Comparison of ENCODE assay signal across 21 cellular contexts in genomic region chr12:116540617-116541152, GRCh38. TPM values are rescaled to one million over a fixed set of nuclear protein-coding genes. Genes with fewer than 3 reads are reported as not detected.
A peak's percentile ranks its signal among the peaks of the same experiment; 100 is the strongest.
DNase-seq lines count a peak whose midpoint lies in the region; ATAC-seq, FAIRE-seq and TF ChIP-seq lines count a peak whose summit lies in the region.
"Had no signal": no experiment of that assay in that cellular context is flagged by ENCODE, and none has a peak within 500 bp of the region (broad histone marks: within the 10 kb centered on the region; RNA-seq: fewer than 3 reads in every experiment).

No MANE protein-coding gene starts in this region.

- H3K9me3 Mint-ChIP-seq in WTC11, result no peaks in the 10 kb centered on the region
- H3K9me3 Mint-ChIP-seq: activated CD4-positive, alpha-beta T cell treated with anti-CD3 and anti-CD28 coated beads, Interleukin-2, amount 10 ng/mL, durations not matched to agents 7 days and 5 days; activated T-helper 17 cell treated with anti-CD3 and anti-CD28 coated beads, Interleukin-2, amount 50 U/mL, for 72 hours; T-helper 1 cell treated with Interleukin-12 subunit alpha and Interleukin-12 subunit beta and Interleukin-4 antibody, amounts not matched to agents 30 μg/mL and 1 μg/mL, for 36 hours had no signal

- no peaks in the 10 kb centered on the region for H3K9me3 ChIP-seq in HEK293 (ENCODE audit: control insufficient read depth, insufficient read depth, low read depth, low read length)
- H3K9me3 ChIP-seq in keratinocyte (ENCODE audit: control insufficient read depth, low read depth, low read length), result no peaks in the 10 kb centered on the region
- H3K9me3 ChIP-seq in suprapubic skin, result no peaks in the 10 kb centered on the region
- H3K9me3 ChIP-seq in ovary, result no peaks in the 10 kb centered on the region
- H3K9me3 ChIP-seq: sigmoid colon, SJCRH30, vagina had no signal

- TF ChIP-seq POLR2A in suprapubic skin (IDR thresholded peaks at IDR 0.05) (no peak), ovary (IDR thresholded peaks at IDR 0.05) (no peak)

- H3K4me1 ChIP-seq in HEK293 (ENCODE audit: control insufficient read depth, insufficient read depth, low read length) (no peaks in the 10 kb centered on the region; the same call in 1 of the 2 replicates), keratinocyte (ENCODE audit: control insufficient read depth, extremely low read depth, insufficient read depth, low read length) (peaks cover 32% of the 10 kb centered on the region), suprapubic skin (peaks cover 52% of the 10 kb centered on the region), ovary (ENCODE audit: insufficient read depth) (peaks cover 10% of the 10 kb centered on the region)
- H3K4me1 ChIP-seq: SJCRH30 had no signal

- no peaks in the 10 kb centered on the region for H3K9me1 ChIP-seq in keratinocyte (ENCODE audit: control insufficient read depth, extremely low read depth, insufficient read depth, low read length)

- CTCF ChIA-PET in HEK293 (lab: Yijun Ruan, JAX), result no interaction called here
- CTCF ChIA-PET in WTC11 (lab: Charles Lee), result no interaction called here

- no peaks in the 10 kb centered on the region for H3K79me2 ChIP-seq in keratinocyte (ENCODE audit: control insufficient read depth, insufficient read depth, low read length)

- TF ChIP-seq CTCF in HEK293 (tag by site-specific recombination; IDR thresholded peaks at IDR 0.05), result no peak
- TF ChIP-seq CTCF in WTC11 (IDR thresholded peaks at IDR 0.05), result no peak
- no peak for TF ChIP-seq CTCF in keratinocyte (optimal IDR thresholded peaks at IDR 0.05 in 1 of 3, IDR thresholded peaks at IDR 0.05 in 1 of 3, conservative IDR thresholded peaks at IDR 0.05 in 1 of 3; ENCODE audit: extremely low read depth in 1 of 3, insufficient read depth in 2 of 3, low read length in 3 of 3)
- TF ChIP-seq CTCF in suprapubic skin (IDR thresholded peaks at IDR 0.05), result no peak
- no peak for TF ChIP-seq CTCF in ovary (IDR thresholded peaks at IDR 0.05)

- H3K27me3 ChIP-seq in keratinocyte (ENCODE audit: control insufficient read depth, extremely low read depth, insufficient read depth, low read length) (no peaks in the 10 kb centered on the region), suprapubic skin (no peaks in the 10 kb centered on the region), ovary (no peaks in the 10 kb centered on the region)
- H3K27me3 ChIP-seq: sigmoid colon, SJCRH30, vagina had no signal

- H3K4me3 ChIP-seq in HEK293 (ENCODE audit: low read depth, low read length) (no peak overlapping the region), keratinocyte (ENCODE audit: control insufficient read depth in 2 of 3, extremely low read depth in 1 of 3, insufficient read depth in 2 of 3, low read depth in 1 of 3, low read length in 3 of 3) (no peak overlapping the region), suprapubic skin (no peak overlapping the region), ovary (no peak overlapping the region)
- H3K4me3 ChIP-seq: PC-9, sigmoid colon, SJCRH30 had no signal

- no peaks in the 10 kb centered on the region for H4K20me1 ChIP-seq in keratinocyte (ENCODE audit: control insufficient read depth, extremely low read depth, insufficient read depth, low read length)

- no peaks in the 10 kb centered on the region for H3K27me3 Mint-ChIP-seq in WTC11 (ENCODE audit: low read depth)
- H3K27me3 Mint-ChIP-seq: activated CD4-positive, alpha-beta T cell treated with anti-CD3 and anti-CD28 coated beads, Interleukin-2, amount 10 ng/mL, durations not matched to agents 7 days and 5 days; activated naive CD8-positive, alpha-beta T cell; activated T-helper 17 cell treated with anti-CD3 and anti-CD28 coated beads, Interleukin-2, amount 50 U/mL, for 72 hours had no signal

- no peak for FAIRE-seq in keratinocyte (lab: Jason Lieb, UNC)
- FAIRE-seq: GM12892, GM19239 had no signal

- no peaks in the 10 kb centered on the region for H3K36me3 Mint-ChIP-seq in WTC11
- H3K36me3 Mint-ChIP-seq: activated naive CD8-positive, alpha-beta T cell; naive thymus-derived CD4-positive, alpha-beta T cell had no signal

- POLR2A ChIA-PET in HEK293 (lab: Yijun Ruan, JAX), result no interaction called here
- POLR2A ChIA-PET in WTC11 (lab: Charles Lee), result interaction anchor here (1.2 kb wide), 1 partner anchor 35 kb away, joined by 6 read pairs; no protein-coding TSS in a partner anchor

- H3K4me2 ChIP-seq in keratinocyte (ENCODE audit: control insufficient read depth, extremely low read depth, insufficient read depth, low read depth, low read length), result peak overlapping the region; percentile 50
- H3K4me2 ChIP-seq: PC-9 had no signal

- no peak for DNase-seq in WTC11 (ENCODE audit: low spot score)
- DNase-seq in keratinocyte (ENCODE audit: low read depth, low spot score), result no peak
- DNase-seq in suprapubic skin (ENCODE audit: low spot score in 2 of 2), result no peak
- DNase-seq in ovary, result no peak
- DNase-seq in stimulated activated CD8-positive, alpha-beta memory T cell treated with anti-CD3 and anti-CD28 coated beads, Interleukin-4, amount 100 ng/mL, for 48 hours, result no peak
- DNase-seq: activated CD4-positive, alpha-beta T cell treated with anti-CD3 and anti-CD28 coated beads, Interleukin-2, amount 10 ng/mL, durations not matched to agents 7 days and 5 days; AML-193; effector CD8-positive, alpha-beta T cell; naive thymus-derived CD4-positive, alpha-beta T cell; NCI-H1048; PC-9 had no signal

- no peak for ATAC-seq in WTC11
- ATAC-seq in HG03565 (IDR thresholded peaks at IDR 0.05; ENCODE audit: unreplicated experiment), result no peak
- ATAC-seq: activated T-helper 17 cell treated with anti-CD3 and anti-CD28 coated beads, Interleukin-2, amount 50 U/mL, for 72 hours; naive thymus-derived CD4-positive, alpha-beta T cell had no signal

- dilution Hi-C loops in keratinocyte (cut with MboI; ENCODE audit: extremely low pct_ligation_motif_present, low sequenced_read_pairs), result no loop called here

- WGBS in suprapubic skin, result 55% methylated on average over 5 of the region's 5 CpGs
- WGBS in ovary, 3 donors, result 43 to 48% (median 45%) methylated on average over 5 of the region's 5 CpGs

- H3K36me3 ChIP-seq in HEK293 (ENCODE audit: control insufficient read depth in 2 of 2, insufficient read depth in 1 of 2, low read length in 2 of 2) (no peaks in the 10 kb centered on the region), keratinocyte (ENCODE audit: control insufficient read depth in 2 of 2, extremely low read depth in 1 of 2, insufficient read depth in 2 of 2, low read length in 2 of 2) (peaks cover 0 to 3% of the 10 kb centered on the region in 2 experiments), suprapubic skin (no peaks in the 10 kb centered on the region), ovary (no peaks in the 10 kb centered on the region)
- H3K36me3 ChIP-seq: sigmoid colon, SJCRH30, vagina had no signal

- TF ChIP-seq EP300 in suprapubic skin (IDR thresholded peaks at IDR 0.05) (no peak), ovary (IDR thresholded peaks at IDR 0.05) (no peak)

- intact Hi-C loops in ovary (cut with DNase I), result no loop called here

- peaks cover 55% of the 10 kb centered on the region for H3K4me1 Mint-ChIP-seq in WTC11

- H3K27ac ChIP-seq in HEK293 (ENCODE audit: extremely low read depth, low read depth, low read length) (no peak overlapping the region), keratinocyte (ENCODE audit: control insufficient read depth, insufficient read depth, low read length) (no peak overlapping the region), suprapubic skin (peak overlapping the region; percentile 42), ovary (no peak overlapping the region)
- H3K27ac ChIP-seq: PC-9, SJCRH30, vagina had no signal

- H3K27ac Mint-ChIP-seq in WTC11, result peak overlapping the region; percentile 98
- H3K27ac Mint-ChIP-seq: activated CD4-positive, alpha-beta T cell treated with anti-CD3 and anti-CD28 coated beads, Interleukin-2, amount 10 ng/mL, durations not matched to agents 7 days and 5 days; activated naive CD8-positive, alpha-beta T cell; activated T-helper 17 cell treated with anti-CD3 and anti-CD28 coated beads, Interleukin-2, amount 50 U/mL, for 72 hours; naive thymus-derived CD4-positive, alpha-beta T cell; T-helper 1 cell treated with Interleukin-12 subunit alpha and Interleukin-12 subunit beta and Interleukin-4 antibody, amounts not matched to agents 30 μg/mL and 1 μg/mL, for 36 hours had no signal

- H3K4me3 Mint-ChIP-seq in WTC11, result no peak overlapping the region
- H3K4me3 Mint-ChIP-seq: activated CD4-positive, alpha-beta T cell treated with anti-CD3 and anti-CD28 coated beads, Interleukin-2, amount 10 ng/mL, durations not matched to agents 7 days and 5 days; activated naive CD8-positive, alpha-beta T cell; activated T-helper 17 cell treated with anti-CD3 and anti-CD28 coated beads, Interleukin-2, amount 50 U/mL, for 72 hours; naive thymus-derived CD4-positive, alpha-beta T cell; T-helper 1 cell treated with Interleukin-12 subunit alpha and Interleukin-12 subunit beta and Interleukin-4 antibody, amounts not matched to agents 30 μg/mL and 1 μg/mL, for 36 hours had no signal

- no peak overlapping the region for H2AFZ ChIP-seq in keratinocyte (ENCODE audit: control insufficient read depth, low read length)
- H2AFZ ChIP-seq: PC-9 had no signal

- H3K9ac ChIP-seq in keratinocyte (ENCODE audit: control insufficient read depth, extremely low read depth, insufficient read depth, low read length), result no peak overlapping the region

TF ChIP-seq in HEK293, 187 proteins besides CTCF, POLR2A, EP300 and RAD21 (continues in another document):
- no peak for TF ChIP-seq ZNF529 (tag by site-specific recombination; IDR thresholded peaks at IDR 0.05; ENCODE audit: insufficient replicate concordance)

RNA-seq across cellular contexts. Expression of gene MAP1LC3B2, which starts 18.5 kb away (rescaled TPM):
- 2.2 to 3.0 TPM (median 2.5 TPM) in 3 replicates for total RNA-seq in WTC11 (2021)
- 2.7 to 6.0 TPM (median 4.3 TPM) in 3 replicates for polyA plus RNA-seq in keratinocyte
- 45.2 TPM for polyA plus RNA-seq in keratinocyte (2011; ENCODE audit: low read depth)
- polyA plus RNA-seq in keratinocyte (2011; cell fraction: cytosol; rRNA removed), result 4.5 and 5.5 TPM in 2 replicates
- 6.7 and 7.2 TPM in 2 replicates for polyA plus RNA-seq in keratinocyte (2011; cell fraction: nucleus; rRNA removed)
- 4.1 and 20.6 TPM in 2 replicates for polyA plus RNA-seq in keratinocyte (2012; ENCODE audit: low replicate concordance)
- polyA minus RNA-seq in keratinocyte, result 1.5 to 9.2 TPM (median 3.1 TPM) in 3 replicates
- polyA minus RNA-seq in keratinocyte (2011; cell fraction: cytosol; rRNA and poly(A)+ RNA removed), result not detected
- 3.3 TPM in 1 of 2 replicates, not detected in the other for polyA minus RNA-seq in keratinocyte (2011; cell fraction: nucleus; rRNA and poly(A)+ RNA removed)
- 10 to 100 TPM in 1 of 4 donors, 1 to 10 TPM in 2, not detected in 1; 3.5 to 13.9 (median 5.6) TPM for total RNA-seq in suprapubic skin
- total RNA-seq in ovary, result 1 to 10 TPM in 6 of 7 donors, under 1 TPM in 1; 0.80 to 9.9 (median 3.1) TPM
- 1 to 10 TPM; 2.1 to 2.2 TPM for polyA plus RNA-seq in ovary
- total RNA-seq: SJCRH30, vagina had no signal
